23 cellular contexts compared by ENCODE assay signal in the genomic region with DNA sequence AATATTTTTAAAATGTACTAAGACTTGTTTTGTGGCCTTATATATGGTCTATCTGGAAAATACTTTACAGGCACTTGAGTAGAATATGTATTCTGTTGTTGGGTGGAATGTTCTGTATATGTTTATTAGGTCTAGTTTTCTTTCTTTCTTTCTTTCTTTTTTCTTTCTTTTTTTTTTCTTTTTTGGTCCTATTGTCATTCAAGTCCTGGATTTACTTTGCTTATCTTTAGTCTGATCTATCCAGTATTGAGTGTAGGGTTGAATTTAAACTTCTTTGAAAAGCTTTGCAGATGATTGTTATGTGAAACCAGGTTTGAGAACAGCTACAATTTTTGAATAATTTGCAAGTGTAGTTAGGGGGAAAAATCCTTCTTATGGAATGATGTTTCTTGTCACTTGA.
DNase-seq lines count a peak whose midpoint lies in the region; ATAC-seq and TF ChIP-seq lines count a peak whose summit lies in the region.
"Had no signal": no experiment of that assay in that cellular context is flagged by ENCODE, and none has a peak within 500 bp of the region (broad histone marks: within the 10 kb centered on the region; RNA-seq: fewer than 3 reads in every experiment).

No MANE protein-coding gene starts in this region.

- H3K4ac ChIP-seq in H9 (ENCODE audit: low read depth, low read length), result no peak overlapping the region

- no peak overlapping the region for H3K14ac ChIP-seq in H9 (ENCODE audit: insufficient read depth, low read length)

- no peak overlapping the region for H2AK5ac ChIP-seq in H9 (ENCODE audit: insufficient read length, low read length)

- no peak overlapping the region for H3T11ph ChIP-seq in H9 (ENCODE audit: low read length)

- H3K79me2 ChIP-seq in H9 (ENCODE audit: insufficient read depth, low read length), result no peaks in the 10 kb centered on the region

- H3K9me3 Mint-ChIP-seq in H9 (no peaks in the 10 kb centered on the region), osteocyte (ENCODE audit: unreplicated experiment) (no peaks in the 10 kb centered on the region)

- TF ChIP-seq CTCF in H9 (conservative IDR thresholded peaks at IDR 0.05) (no peak), osteocyte (IDR thresholded peaks at IDR 0.05) (no peak)

- no peak for ATAC-seq in GM21360 (IDR thresholded peaks at IDR 0.05; ENCODE audit: unreplicated experiment)
- ATAC-seq: GM12878 had no signal

- H3K27ac ChIP-seq in H9 (ENCODE audit: insufficient read length, low read depth, low read length), result no peak overlapping the region
- H3K27ac ChIP-seq: BLaER1 had no signal

- no peaks in the 10 kb centered on the region for H3K36me3 Mint-ChIP-seq in H9 (ENCODE audit: insufficient read depth in 1 of 3, low read depth in 3 of 3)
- no peaks in the 10 kb centered on the region for H3K36me3 Mint-ChIP-seq in osteocyte (ENCODE audit: unreplicated experiment)
- H3K36me3 Mint-ChIP-seq: CD14-positive monocyte; CD4-positive, alpha-beta memory T cell; CD4-positive, CD25-positive, alpha-beta regulatory T cell; CD8-positive, alpha-beta memory T cell had no signal

- no peak overlapping the region for H3K9ac ChIP-seq in H9 (ENCODE audit: extremely low read depth, insufficient read length, low read length)
- H3K9ac ChIP-seq: BLaER1 had no signal

- no peak overlapping the region for H4K8ac ChIP-seq in H9 (replicated peaks; ENCODE audit: insufficient read length, low read depth, low read length)

- no peak overlapping the region for H3K56ac ChIP-seq in H9 (ENCODE audit: insufficient read length, low read depth, low read length)

- H4K20me1 ChIP-seq in H9 (ENCODE audit: control insufficient read depth, insufficient read depth, insufficient read length), result no peaks in the 10 kb centered on the region
- H4K20me1 ChIP-seq: BLaER1 had no signal

- no peak overlapping the region for H2BK15ac ChIP-seq in H9 (ENCODE audit: low read depth, low read length)

- no peak overlapping the region for H4K5ac ChIP-seq in H9 (ENCODE audit: insufficient read length, low read depth, low read length)

- H3K27me3 ChIP-seq in H9 (ENCODE audit: insufficient read depth, low read length), result no peaks in the 10 kb centered on the region
- H3K27me3 ChIP-seq: BE2C, BLaER1 had no signal

- H3K27ac Mint-ChIP-seq in H9 (peak overlapping the region in 2 of 3 experiments; percentile 28 to 41; a peak in 4 of 7 replicates), osteocyte (ENCODE audit: unreplicated experiment) (peak overlapping the region; percentile 52)
- H3K27ac Mint-ChIP-seq: CD14-positive monocyte; CD4-positive, alpha-beta memory T cell; CD4-positive, CD25-positive, alpha-beta regulatory T cell; CD8-positive, alpha-beta memory T cell had no signal

- no peak overlapping the region for H4K91ac ChIP-seq in H9 (ENCODE audit: insufficient read length, low read depth, low read length)

- H3K4me2 ChIP-seq in H9 (ENCODE audit: insufficient read depth, insufficient read length, low read length), result no peak overlapping the region
- H3K4me2 ChIP-seq: BLaER1 had no signal

- no peak overlapping the region for H3K4me3 Mint-ChIP-seq in H9
- no peak overlapping the region for H3K4me3 Mint-ChIP-seq in osteocyte (ENCODE audit: unreplicated experiment)
- H3K4me3 Mint-ChIP-seq: CD14-positive monocyte; CD4-positive, alpha-beta memory T cell; CD4-positive, CD25-positive, alpha-beta regulatory T cell; CD8-positive, alpha-beta memory T cell had no signal

- peaks cover 10 to 13% of the 10 kb centered on the region in 2 experiments for H3K4me1 Mint-ChIP-seq in H9
- peaks cover 26% of the 10 kb centered on the region for H3K4me1 Mint-ChIP-seq in osteocyte (ENCODE audit: unreplicated experiment)
- H3K4me1 Mint-ChIP-seq: CD14-positive monocyte; CD4-positive, alpha-beta memory T cell; CD4-positive, CD25-positive, alpha-beta regulatory T cell; CD8-positive, alpha-beta memory T cell had no signal

- H2BK120ac ChIP-seq in H9 (ENCODE audit: low read depth, low read length, poor library complexity, severe bottlenecking), result no peak overlapping the region

- H2BK5ac ChIP-seq in H9 (ENCODE audit: insufficient read length, low read length), result no peak overlapping the region

- no peaks in the 10 kb centered on the region for H3K9me3 ChIP-seq in H9 (ENCODE audit: control insufficient read depth, low read depth, low read length)
- H3K9me3 ChIP-seq: BE2C, BLaER1 had no signal

- no peaks in the 10 kb centered on the region for H3K79me1 ChIP-seq in H9 (ENCODE audit: insufficient read depth, low read depth, low read length, poor library complexity, severe bottlenecking)

- H3K4me1 ChIP-seq in H9 (ENCODE audit: insufficient read depth, low read length), result no peaks in the 10 kb centered on the region; the same call in 1 of the 2 replicates
- H3K4me1 ChIP-seq: BE2C, BLaER1 had no signal

- no peak overlapping the region for H3K23ac ChIP-seq in H9 (ENCODE audit: insufficient read length, low read depth, low read length)

- no peak overlapping the region for H2BK20ac ChIP-seq in H9 (ENCODE audit: low read depth, low read length, poor library complexity, severe bottlenecking)

- no peak overlapping the region for H2BK12ac ChIP-seq in H9 (ENCODE audit: insufficient read length, low read depth, low read length)

- H3K27me3 Mint-ChIP-seq in H9 (ENCODE audit: low read depth), result no peaks in the 10 kb centered on the region
- no peaks in the 10 kb centered on the region for H3K27me3 Mint-ChIP-seq in osteocyte (ENCODE audit: unreplicated experiment)
- H3K27me3 Mint-ChIP-seq: CD4-positive, CD25-positive, alpha-beta regulatory T cell; CD8-positive, alpha-beta memory T cell had no signal

- DNase-seq in H9, result no peak
- DNase-seq in osteocyte (ENCODE audit: extremely low spot score, unreplicated experiment), result no peak
- DNase-seq in iPS-NIHi7 (ENCODE audit: extremely low spot score), result no peak
- no peak for DNase-seq in NCI-H1417 treated with DMSO at 0.1 percent for 48 hours (lab: John Stamatoyannopoulos, UW)
- DNase-seq: 8988T; ACHN; BE2C; C1 segment of cervical spinal cord; CD4-positive, alpha-beta memory T cell; CD4-positive, CD25-positive, alpha-beta regulatory T cell; CD8-positive, alpha-beta memory T cell; COR-L47; DMS 273 treated with DMSO at 0.1 percent for 48 hours; DMS153; DMS53; DMS79; DND-41; EL; GDM1 had no signal

- no peak overlapping the region for H2AFZ ChIP-seq in H9 (ENCODE audit: low read length)

- no peak overlapping the region for H3K18ac ChIP-seq in H9 (ENCODE audit: insufficient read length, low read depth, low read length)

- H3K23me2 ChIP-seq in H9 (ENCODE audit: insufficient read length, low read depth, low read length, poor library complexity, severe bottlenecking), result no peaks in the 10 kb centered on the region
